In genomic region chr22:20524004-20524481, GRCh38 we compare ENCODE assay signal across 9 cellular contexts. TPM values are rescaled to one million over a fixed set of nuclear protein-coding genes. Genes with fewer than 3 reads are reported as not detected.
DNase-seq lines count a peak whose midpoint lies in the region; ATAC-seq, FAIRE-seq and TF ChIP-seq lines count a peak whose summit lies in the region.
"Had no signal": no experiment of that assay in that cellular context is flagged by ENCODE, and none has a peak within 500 bp of the region (broad histone marks: within the 10 kb centered on the region; RNA-seq: fewer than 3 reads in every experiment).

No MANE protein-coding gene starts in this region.

- in situ Hi-C loops in GM13976 (cut with MboI; ENCODE audit: low sequenced_read_pairs, unreplicated experiment) (no loop called here), mammary epithelial cell (cut with MboI; ENCODE audit: low sequenced_read_pairs in 2 of 2) (no loop called here)

- H4K20me1 ChIP-seq in mammary epithelial cell (ENCODE audit: insufficient read depth, low read length), result no peaks in the 10 kb centered on the region

- CTCF ChIA-PET in mammary epithelial cell (lab: Charles Lee; ENCODE audit: low non-redundant PET), result interaction anchor here (0.6 kb wide), 1 partner anchor 16 kb away, joined by 3 read pairs; no protein-coding TSS in a partner anchor

- TF ChIP-seq CTCF in GM13976 (IDR thresholded peaks at IDR 0.05; ENCODE audit: borderline replicate concordance, control extremely low read depth, extremely low read depth, insufficient read depth, missing control alignments) (no peak), mammary epithelial cell (conservative IDR thresholded peaks at IDR 0.05 in 1 of 2, IDR thresholded peaks at IDR 0.05 in 1 of 2; ENCODE audit: extremely low read depth in 1 of 2, insufficient read depth in 1 of 2, low read depth in 1 of 2, low read length in 2 of 2) (no peak), pancreas (IDR thresholded peaks at IDR 0.05) (no peak)

- H2AFZ ChIP-seq in mammary epithelial cell (ENCODE audit: low read depth, low read length), result no peak overlapping the region

- intact Hi-C loops in mammary epithelial cell (cut with micrococcal nuclease) (no loop called here), pancreas (cut with DNase I) (no loop called here), posterior vena cava (cut with DNase I) (no loop called here)

- 10% methylated on average over 1 of the region's 1 CpG for WGBS in mammary epithelial cell (ENCODE audit: low coverage, missing lambda C conversion rate)
- 0 to 1% methylated on average over 1 of the region's 1 CpG for WGBS in pancreas, 2 donors

- BruUV-seq in mammary epithelial cell (replicated peaks; lab: Mats Ljungman, UMichigan), result no TSS peak

- H3K9me3 ChIP-seq in mammary epithelial cell (replicated peaks; ENCODE audit: insufficient read depth, low read length) (no peaks in the 10 kb centered on the region), pancreas (no peaks in the 10 kb centered on the region)
- H3K9me3 ChIP-seq: esophagus muscularis mucosa had no signal

- H3K9ac ChIP-seq in mammary epithelial cell (ENCODE audit: insufficient read depth, low read length), result peak overlapping the region; percentile 50

- H3K4me3 ChIP-seq in mammary epithelial cell (replicated peaks in 1 of 3; ENCODE audit: insufficient read depth in 1 of 3, low read depth in 2 of 3, low read length in 3 of 3) (no peak overlapping the region), pancreas (no peak overlapping the region)
- H3K4me3 ChIP-seq: esophagus muscularis mucosa had no signal

- peak overlapping the region; percentile 1 for H3K4me2 ChIP-seq in mammary epithelial cell (ENCODE audit: insufficient read depth, low read depth, low read length)

- H3K36me3 ChIP-seq in mammary epithelial cell (ENCODE audit: insufficient read depth, low read length) (peaks cover 21% of the 10 kb centered on the region), pancreas (no peaks in the 10 kb centered on the region)

- H3K4me1 ChIP-seq in mammary epithelial cell (ENCODE audit: insufficient read depth, low read length) (peaks cover 39% of the 10 kb centered on the region), pancreas (peaks cover 0 to 10% (median 0%) of the 10 kb centered on the region in 3 donors)

- ATAC-seq in pancreas (peak in 3 of 4 donors; percentile 13 to 79 (median 69)), HG02642 (IDR thresholded peaks at IDR 0.05; ENCODE audit: poor library complexity, unreplicated experiment) (no peak)

- H3K27ac ChIP-seq in mammary epithelial cell (ENCODE audit: insufficient read depth, low read depth, low read length) (peak overlapping the region; percentile 76), pancreas (no peak overlapping the region)

- dilution Hi-C loops in mammary epithelial cell (cut with HindIII; ENCODE audit: low sequenced_read_pairs), result no loop called here

- H3K79me2 ChIP-seq in mammary epithelial cell (ENCODE audit: insufficient read depth, low read length), result peaks cover 96% of the 10 kb centered on the region

- no peaks in the 10 kb centered on the region for H3K27me3 ChIP-seq in mammary epithelial cell (ENCODE audit: insufficient read depth, low read length)
- H3K27me3 ChIP-seq in pancreas, result no peaks in the 10 kb centered on the region
- H3K27me3 ChIP-seq: esophagus muscularis mucosa had no signal

- DNase-seq in GM13976 (ENCODE audit: low spot score), result peak; percentile 51
- DNase-seq in NCI-H2029 treated with DMSO at 0.1 percent for 48 hours (lab: John Stamatoyannopoulos, UW), result peak; percentile 63
- DNase-seq in mammary epithelial cell, result peak; percentile 65
- no peak for DNase-seq in pancreas
- DNase-seq in posterior vena cava (ENCODE audit: low spot score), result no peak
- no peak for DNase-seq in ureter (ENCODE audit: low spot score)

- no peak for FAIRE-seq in pancreas (lab: Jason Lieb, UNC)
- FAIRE-seq: H54 had no signal

RNA-seq across cellular contexts. Expression of gene MED15, which starts 16.6 kb away (rescaled TPM):
- 100 to 1,000 TPM in 1 of 2 donors, 10 to 100 TPM in 1; 34.3 to 138 TPM for total RNA-seq in mammary epithelial cell
- 51.1 TPM for polyA plus RNA-seq in mammary epithelial cell
- 93.6 TPM for polyA minus RNA-seq in mammary epithelial cell
- total RNA-seq in pancreas, result 10 to 100 TPM; 27.1 to 47.9 (median 35.4) TPM
- polyA plus RNA-seq in pancreas, result 10 to 100 TPM; 61.0 to 61.7 TPM
- total RNA-seq in posterior vena cava, result 10 to 100 TPM; 75.9 to 80.5 TPM
- total RNA-seq in ureter, result 119 TPM

RNA-seq across cellular contexts. Expression of gene KLHL22, which starts 28.4 kb away (rescaled TPM):
- total RNA-seq in mammary epithelial cell (10 to 100 TPM; 14.7 to 18.8 TPM), pancreas (10 to 100 TPM in 4 of 6 donors, 1 to 10 TPM in 2; 9.9 to 15.0 (median 12.4) TPM), posterior vena cava (10 to 100 TPM; 16.3 to 20.0 TPM), ureter (26.2 TPM)
- polyA plus RNA-seq in mammary epithelial cell (10.5 TPM), pancreas (10 to 100 TPM; 22.2 to 22.9 TPM)
- 2.3 TPM for polyA minus RNA-seq in mammary epithelial cell

Comparison
In these comparisons a context has a peak if more than half of its experiments do, and no peak if none do; other contexts are left out.
1. DNase-seq: peak in GM13976 (single experiment), NCI-H2029 treated with DMSO at 0.1 percent for 48 hours (single experiment) and mammary epithelial cell (single experiment); none in pancreas (0 of 6), posterior vena cava (single experiment) and ureter (single experiment).